Comparison of ENCODE assay signal across 2 cellular contexts in the genomic region with DNA sequence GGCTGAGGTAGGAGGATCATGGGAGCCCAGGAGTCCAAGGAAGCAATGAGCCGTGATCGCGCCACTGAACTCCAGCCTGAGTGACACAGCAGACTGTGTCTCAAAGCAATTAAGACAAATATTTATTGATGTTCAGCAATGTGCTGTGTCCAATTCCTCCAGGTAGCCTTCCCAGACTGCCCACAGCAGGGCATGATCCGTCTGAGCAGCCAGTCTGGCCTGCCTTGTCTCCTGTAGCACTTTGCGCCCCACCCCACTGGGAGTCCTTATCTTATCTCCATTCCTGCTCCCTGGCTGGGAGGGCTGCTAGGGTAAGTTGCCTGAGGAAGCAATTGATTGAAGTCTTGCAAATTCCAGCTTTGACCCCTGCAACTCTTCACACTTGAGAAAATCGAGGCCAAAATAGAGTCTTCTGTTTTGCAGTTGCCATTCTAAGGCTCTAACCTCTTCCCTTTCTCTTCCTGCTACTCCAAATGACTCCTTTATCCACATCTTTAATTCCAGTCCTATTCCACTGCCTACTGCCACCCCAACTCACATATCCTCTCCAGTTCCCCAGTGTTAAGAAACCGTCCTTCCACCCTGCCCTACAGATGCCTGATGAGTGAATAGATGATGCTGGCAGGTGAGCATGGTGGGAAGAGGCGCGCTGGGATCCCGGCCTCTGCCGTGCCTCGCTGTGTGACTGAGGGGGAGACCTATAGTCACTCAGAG.
TF ChIP-seq lines count a peak whose summit lies in the region.

No MANE protein-coding gene starts in this region.

TF ChIP-seq in IMR-90, 13 proteins besides CTCF, POLR2A, EP300 and RAD21:
- TF ChIP-seq RCOR1 (IDR thresholded peaks at IDR 0.05; ENCODE audit: insufficient replicate concordance, low read length) = no peak
- TF ChIP-seq MAFK (IDR thresholded peaks at IDR 0.05; ENCODE audit: low read depth, low read length) = no peak
- no peak for TF ChIP-seq MAZ (IDR thresholded peaks at IDR 0.05; ENCODE audit: borderline replicate concordance, low read depth, low read length)
- no peak for TF ChIP-seq BHLHE40 (IDR thresholded peaks at IDR 0.05; ENCODE audit: low read depth, low read length)
- TF ChIP-seq, protein P1, sequence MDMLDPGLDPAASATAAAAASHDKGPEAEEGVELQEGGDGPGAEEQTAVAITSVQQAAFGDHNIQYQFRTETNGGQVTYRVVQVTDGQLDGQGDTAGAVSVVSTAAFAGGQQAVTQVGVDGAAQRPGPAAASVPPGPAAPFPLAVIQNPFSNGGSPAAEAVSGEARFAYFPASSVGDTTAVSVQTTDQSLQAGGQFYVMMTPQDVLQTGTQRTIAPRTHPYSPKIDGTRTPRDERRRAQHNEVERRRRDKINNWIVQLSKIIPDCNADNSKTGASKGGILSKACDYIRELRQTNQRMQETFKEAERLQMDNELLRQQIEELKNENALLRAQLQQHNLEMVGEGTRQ (IDR thresholded peaks at IDR 0.05; ENCODE audit: low read depth, low read length) = no peak
- TF ChIP-seq SMC3 (IDR thresholded peaks at IDR 0.05; ENCODE audit: low read depth, low read length) = no peak

TF ChIP-seq in K562, 482 proteins besides CTCF, POLR2A, EP300 and RAD21 (continues in another document):
- TF ChIP-seq, protein P2, sequence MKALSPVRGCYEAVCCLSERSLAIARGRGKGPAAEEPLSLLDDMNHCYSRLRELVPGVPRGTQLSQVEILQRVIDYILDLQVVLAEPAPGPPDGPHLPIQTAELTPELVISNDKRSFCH (CRISPR knock-in tag; IDR thresholded peaks at IDR 0.05) = no peak
- TF ChIP-seq, protein P2 (tag; IDR thresholded peaks at IDR 0.05) = no peak
- TF ChIP-seq, protein P3, sequence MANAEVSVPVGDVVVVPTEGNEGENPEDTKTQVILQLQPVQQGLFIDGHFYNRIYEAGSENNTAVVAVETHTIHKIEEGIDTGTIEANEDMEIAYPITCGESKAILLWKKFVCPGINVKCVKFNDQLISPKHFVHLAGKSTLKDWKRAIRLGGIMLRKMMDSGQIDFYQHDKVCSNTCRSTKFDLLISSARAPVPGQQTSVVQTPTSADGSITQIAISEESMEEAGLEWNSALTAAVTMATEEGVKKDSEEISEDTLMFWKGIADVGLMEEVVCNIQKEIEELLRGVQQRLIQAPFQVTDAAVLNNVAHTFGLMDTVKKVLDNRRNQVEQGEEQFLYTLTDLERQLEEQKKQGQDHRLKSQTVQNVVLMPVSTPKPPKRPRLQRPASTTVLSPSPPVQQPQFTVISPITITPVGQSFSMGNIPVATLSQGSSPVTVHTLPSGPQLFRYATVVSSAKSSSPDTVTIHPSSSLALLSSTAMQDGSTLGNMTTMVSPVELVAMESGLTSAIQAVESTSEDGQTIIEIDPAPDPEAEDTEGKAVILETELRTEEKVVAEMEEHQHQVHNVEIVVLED (CRISPR knock-in tag; IDR thresholded peaks at IDR 0.05) = no peak
- no peak for TF ChIP-seq CBX5 (IDR thresholded peaks at IDR 0.05; ENCODE audit: borderline replicate concordance, low read depth)
- no peak for TF ChIP-seq HDAC3 (IDR thresholded peaks at IDR 0.05; ENCODE audit: borderline replicate concordance, partially characterized antibody)
- peak; percentile 77 for TF ChIP-seq CBFA2T3 (IDR thresholded peaks at IDR 0.05)
- no peak for TF ChIP-seq SPI1 (IDR thresholded peaks at IDR 0.05; ENCODE audit: borderline replicate concordance, low read depth, low read length)
- TF ChIP-seq ZNF316 (IDR thresholded peaks at IDR 0.05) = no peak
- no peak for TF ChIP-seq SRSF1 (IDR thresholded peaks at IDR 0.05; ENCODE audit: low read depth, low read length)
- 0 out of 2 replicates have a peak, but pooled peaks have one; percentile 26 for TF ChIP-seq ZNF384 (IDR thresholded peaks at IDR 0.05; ENCODE audit: low read depth, low read length)
- TF ChIP-seq RBM39 (optimal IDR thresholded peaks at IDR 0.05; ENCODE audit: low read depth, low read length) = no peak
- peak; percentile 35; the same call in 1 of the 2 replicates for TF ChIP-seq SUPT5H (IDR thresholded peaks at IDR 0.05)
- TF ChIP-seq, protein P4, sequence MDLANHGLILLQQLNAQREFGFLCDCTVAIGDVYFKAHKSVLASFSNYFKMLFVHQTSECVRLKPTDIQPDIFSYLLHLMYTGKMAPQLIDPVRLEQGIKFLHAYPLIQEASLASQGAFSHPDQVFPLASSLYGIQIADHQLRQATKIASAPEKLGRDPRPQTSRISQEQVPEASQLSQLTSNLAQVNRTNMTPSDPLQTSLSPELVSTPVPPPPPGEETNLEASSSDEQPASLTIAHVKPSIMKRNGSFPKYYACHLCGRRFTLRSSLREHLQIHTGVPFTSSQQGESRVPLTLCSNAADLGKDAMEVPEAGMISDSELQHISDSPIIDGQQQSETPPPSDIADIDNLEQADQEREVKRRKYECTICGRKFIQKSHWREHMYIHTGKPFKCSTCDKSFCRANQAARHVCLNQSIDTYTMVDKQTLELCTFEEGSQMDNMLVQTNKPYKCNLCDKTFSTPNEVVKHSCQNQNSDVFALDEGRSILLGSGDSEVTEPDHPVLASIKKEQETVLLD (IDR thresholded peaks at IDR 0.05) = peak; percentile 53; the same call in 1 of the 2 replicates
- no peak for TF ChIP-seq HEY1 (CRISPR knock-in tag; IDR thresholded peaks at IDR 0.05; ENCODE audit: borderline replicate concordance)
- TF ChIP-seq ZC3H4 (CRISPR knock-in tag; IDR thresholded peaks at IDR 0.05; ENCODE audit: borderline replicate concordance) = no peak
- no peak for TF ChIP-seq NFE2L1 (tag; IDR thresholded peaks at IDR 0.05; ENCODE audit: borderline replicate concordance, low read depth)
- peak; percentile 74; the same call in 1 of the 2 replicates for TF ChIP-seq ZBTB17 (CRISPR knock-in tag; IDR thresholded peaks at IDR 0.05)
- TF ChIP-seq ZNF143 (CRISPR knock-in tag; IDR thresholded peaks at IDR 0.05) = no peak
- no peak for TF ChIP-seq KDM1A (IDR thresholded peaks at IDR 0.05)
- TF ChIP-seq ZNF644 (tag; IDR thresholded peaks at IDR 0.05; ENCODE audit: low read depth) = no peak
- TF ChIP-seq ZFP36 (IDR thresholded peaks at IDR 0.05; ENCODE audit: low read depth, low read length, partially characterized antibody) = peak; percentile 96
- TF ChIP-seq SMAD4 (CRISPR knock-in tag; conservative IDR thresholded peaks at IDR 0.05) = peak; percentile 60; the same call in 1 of the 2 replicates
- TF ChIP-seq RBFOX2 (IDR thresholded peaks at IDR 0.05; ENCODE audit: low read depth, low read length) = no peak
- TF ChIP-seq NFE2 (IDR thresholded peaks at IDR 0.05; ENCODE audit: low read depth) = no peak
- peak; percentile 46; the same call in 1 of the 2 replicates for TF ChIP-seq L3MBTL2 (IDR thresholded peaks at IDR 0.05)
- no peak for TF ChIP-seq PHB (CRISPR knock-in tag; IDR thresholded peaks at IDR 0.05)
- TF ChIP-seq POLR3G (IDR thresholded peaks at IDR 0.05; ENCODE audit: extremely low read depth, insufficient read length, insufficient replicate concordance) = no peak
- TF ChIP-seq ZNF785 (CRISPR knock-in tag; IDR thresholded peaks at IDR 0.05) = no peak
- peak; percentile 40; the same call in 1 of the 2 replicates for TF ChIP-seq TAL1 (IDR thresholded peaks at IDR 0.05)
- TF ChIP-seq ARID1B (IDR thresholded peaks at IDR 0.05) = peak; percentile 77
- TF ChIP-seq, protein P5, sequence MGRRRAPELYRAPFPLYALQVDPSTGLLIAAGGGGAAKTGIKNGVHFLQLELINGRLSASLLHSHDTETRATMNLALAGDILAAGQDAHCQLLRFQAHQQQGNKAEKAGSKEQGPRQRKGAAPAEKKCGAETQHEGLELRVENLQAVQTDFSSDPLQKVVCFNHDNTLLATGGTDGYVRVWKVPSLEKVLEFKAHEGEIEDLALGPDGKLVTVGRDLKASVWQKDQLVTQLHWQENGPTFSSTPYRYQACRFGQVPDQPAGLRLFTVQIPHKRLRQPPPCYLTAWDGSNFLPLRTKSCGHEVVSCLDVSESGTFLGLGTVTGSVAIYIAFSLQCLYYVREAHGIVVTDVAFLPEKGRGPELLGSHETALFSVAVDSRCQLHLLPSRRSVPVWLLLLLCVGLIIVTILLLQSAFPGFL (CRISPR knock-in tag; IDR thresholded peaks at IDR 0.05) = no peak
- TF ChIP-seq TCF3 (CRISPR knock-in tag; IDR thresholded peaks at IDR 0.05) = peak; percentile 77
- TF ChIP-seq BRF1 (IDR thresholded peaks at IDR 0.05; ENCODE audit: borderline replicate concordance, extremely low read depth, insufficient read length) = no peak
- TF ChIP-seq, protein P6, sequence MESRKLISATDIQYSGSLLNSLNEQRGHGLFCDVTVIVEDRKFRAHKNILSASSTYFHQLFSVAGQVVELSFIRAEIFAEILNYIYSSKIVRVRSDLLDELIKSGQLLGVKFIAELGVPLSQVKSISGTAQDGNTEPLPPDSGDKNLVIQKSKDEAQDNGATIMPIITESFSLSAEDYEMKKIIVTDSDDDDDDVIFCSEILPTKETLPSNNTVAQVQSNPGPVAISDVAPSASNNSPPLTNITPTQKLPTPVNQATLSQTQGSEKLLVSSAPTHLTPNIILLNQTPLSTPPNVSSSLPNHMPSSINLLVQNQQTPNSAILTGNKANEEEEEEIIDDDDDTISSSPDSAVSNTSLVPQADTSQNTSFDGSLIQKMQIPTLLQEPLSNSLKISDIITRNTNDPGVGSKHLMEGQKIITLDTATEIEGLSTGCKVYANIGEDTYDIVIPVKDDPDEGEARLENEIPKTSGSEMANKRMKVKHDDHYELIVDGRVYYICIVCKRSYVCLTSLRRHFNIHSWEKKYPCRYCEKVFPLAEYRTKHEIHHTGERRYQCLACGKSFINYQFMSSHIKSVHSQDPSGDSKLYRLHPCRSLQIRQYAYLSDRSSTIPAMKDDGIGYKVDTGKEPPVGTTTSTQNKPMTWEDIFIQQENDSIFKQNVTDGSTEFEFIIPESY (CRISPR knock-in tag; IDR thresholded peaks at IDR 0.05) = no peak
- TF ChIP-seq GATA2 (CRISPR knock-in tag; IDR thresholded peaks at IDR 0.05) = peak; percentile 73
- no peak for TF ChIP-seq SAFB (IDR thresholded peaks at IDR 0.05; ENCODE audit: borderline replicate concordance, low read depth, low read length)
- peak; percentile 37; the same call in 1 of the 2 replicates for TF ChIP-seq SMARCA5 (IDR thresholded peaks at IDR 0.05)
- no peak for TF ChIP-seq GATAD2B (IDR thresholded peaks at IDR 0.05; ENCODE audit: borderline replicate concordance)
- TF ChIP-seq SOX6 (IDR thresholded peaks at IDR 0.05) = peak; percentile 28; the same call in 1 of the 2 replicates
- TF ChIP-seq ZNF121 (CRISPR knock-in tag; conservative IDR thresholded peaks at IDR 0.05) = no peak
- no peak for TF ChIP-seq NR2C2 (CRISPR knock-in tag; IDR thresholded peaks at IDR 0.05)
- no peak for TF ChIP-seq NR2C2 (tag; IDR thresholded peaks at IDR 0.05)
- TF ChIP-seq ZNF695 (CRISPR knock-in tag; IDR thresholded peaks at IDR 0.05) = no peak
- 0 out of 2 replicates have a peak, but pooled peaks have one; percentile 57 for TF ChIP-seq MTA3 (IDR thresholded peaks at IDR 0.05; ENCODE audit: borderline replicate concordance)
- TF ChIP-seq CREB1 (IDR thresholded peaks at IDR 0.05) = no peak
- TF ChIP-seq CREB1 (CRISPR knock-in tag; IDR thresholded peaks at IDR 0.05) = no peak
- no peak for TF ChIP-seq RBM14 (IDR thresholded peaks at IDR 0.05; ENCODE audit: borderline replicate concordance, insufficient read depth, low read depth, low read length)
- no peak for TF ChIP-seq EHMT2 (IDR thresholded peaks at IDR 0.05)
- TF ChIP-seq, protein P7, sequence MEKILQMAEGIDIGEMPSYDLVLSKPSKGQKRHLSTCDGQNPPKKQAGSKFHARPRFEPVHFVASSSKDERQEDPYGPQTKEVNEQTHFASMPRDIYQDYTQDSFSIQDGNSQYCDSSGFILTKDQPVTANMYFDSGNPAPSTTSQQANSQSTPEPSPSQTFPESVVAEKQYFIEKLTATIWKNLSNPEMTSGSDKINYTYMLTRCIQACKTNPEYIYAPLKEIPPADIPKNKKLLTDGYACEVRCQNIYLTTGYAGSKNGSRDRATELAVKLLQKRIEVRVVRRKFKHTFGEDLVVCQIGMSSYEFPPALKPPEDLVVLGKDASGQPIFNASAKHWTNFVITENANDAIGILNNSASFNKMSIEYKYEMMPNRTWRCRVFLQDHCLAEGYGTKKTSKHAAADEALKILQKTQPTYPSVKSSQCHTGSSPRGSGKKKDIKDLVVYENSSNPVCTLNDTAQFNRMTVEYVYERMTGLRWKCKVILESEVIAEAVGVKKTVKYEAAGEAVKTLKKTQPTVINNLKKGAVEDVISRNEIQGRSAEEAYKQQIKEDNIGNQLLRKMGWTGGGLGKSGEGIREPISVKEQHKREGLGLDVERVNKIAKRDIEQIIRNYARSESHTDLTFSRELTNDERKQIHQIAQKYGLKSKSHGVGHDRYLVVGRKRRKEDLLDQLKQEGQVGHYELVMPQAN (IDR thresholded peaks at IDR 0.05; ENCODE audit: borderline replicate concordance) = no peak
- TF ChIP-seq, protein P8, sequence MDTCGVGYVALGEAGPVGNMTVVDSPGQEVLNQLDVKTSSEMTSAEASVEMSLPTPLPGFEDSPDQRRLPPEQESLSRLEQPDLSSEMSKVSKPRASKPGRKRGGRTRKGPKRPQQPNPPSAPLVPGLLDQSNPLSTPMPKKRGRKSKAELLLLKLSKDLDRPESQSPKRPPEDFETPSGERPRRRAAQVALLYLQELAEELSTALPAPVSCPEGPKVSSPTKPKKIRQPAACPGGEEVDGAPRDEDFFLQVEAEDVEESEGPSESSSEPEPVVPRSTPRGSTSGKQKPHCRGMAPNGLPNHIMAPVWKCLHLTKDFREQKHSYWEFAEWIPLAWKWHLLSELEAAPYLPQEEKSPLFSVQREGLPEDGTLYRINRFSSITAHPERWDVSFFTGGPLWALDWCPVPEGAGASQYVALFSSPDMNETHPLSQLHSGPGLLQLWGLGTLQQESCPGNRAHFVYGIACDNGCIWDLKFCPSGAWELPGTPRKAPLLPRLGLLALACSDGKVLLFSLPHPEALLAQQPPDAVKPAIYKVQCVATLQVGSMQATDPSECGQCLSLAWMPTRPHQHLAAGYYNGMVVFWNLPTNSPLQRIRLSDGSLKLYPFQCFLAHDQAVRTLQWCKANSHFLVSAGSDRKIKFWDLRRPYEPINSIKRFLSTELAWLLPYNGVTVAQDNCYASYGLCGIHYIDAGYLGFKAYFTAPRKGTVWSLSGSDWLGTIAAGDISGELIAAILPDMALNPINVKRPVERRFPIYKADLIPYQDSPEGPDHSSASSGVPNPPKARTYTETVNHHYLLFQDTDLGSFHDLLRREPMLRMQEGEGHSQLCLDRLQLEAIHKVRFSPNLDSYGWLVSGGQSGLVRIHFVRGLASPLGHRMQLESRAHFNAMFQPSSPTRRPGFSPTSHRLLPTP (IDR thresholded peaks at IDR 0.05; ENCODE audit: borderline replicate concordance, extremely low read depth, insufficient read length) = no peak
- no peak for TF ChIP-seq ZNF778 (CRISPR knock-in tag; IDR thresholded peaks at IDR 0.05)
- TF ChIP-seq PML (IDR thresholded peaks at IDR 0.05; ENCODE audit: low read length) = no peak
- peak; percentile 42; the same call in 1 of the 2 replicates for TF ChIP-seq CBFA2T2 (conservative IDR thresholded peaks at IDR 0.05)
